27 cellular contexts compared by ENCODE assay signal in the genomic region with DNA sequence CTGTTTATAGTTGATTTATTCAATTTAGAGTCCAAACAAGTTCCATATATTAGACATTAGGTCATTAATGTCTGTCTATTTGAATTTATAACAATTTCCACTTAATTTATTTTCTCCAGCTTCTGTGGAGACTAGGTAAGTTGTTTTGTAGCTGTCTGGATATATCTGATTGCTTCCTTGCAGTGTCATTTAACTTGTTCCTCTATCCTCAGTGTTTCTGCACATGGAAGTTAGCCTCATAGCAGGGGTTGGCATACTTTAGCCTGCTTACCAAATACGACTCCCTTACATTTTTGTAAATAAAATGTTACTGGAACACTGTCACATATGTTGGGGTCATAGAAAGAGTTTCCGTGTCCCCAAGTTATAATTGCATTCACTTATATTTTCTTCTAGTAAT.
"Had no signal": no experiment of that assay in that cellular context is flagged by ENCODE, and none has a peak within 500 bp of the region (broad histone marks: within the 10 kb centered on the region; RNA-seq: fewer than 3 reads in every experiment).

No MANE protein-coding gene starts in this region.

- ATAC-seq: stimulated activated effector memory CD8-positive, alpha-beta T cell treated with anti-CD3 and anti-CD28 coated beads, Interleukin-12 subunit alpha, Interleukin-12 subunit beta, amount 100 ng/mL, for 72 hours; stimulated activated memory B cell treated with anti-CD40 and anti-IgM and Interleukin-4, amounts not matched to agents 10 μg/mL and 1 μg/mL and 100 μg/mL, for 72 hours; stimulated activated naive B cell treated with anti-CD40 and anti-IgM and Interleukin-4, amounts not matched to agents 10 μg/mL and 1 μg/mL and 100 μg/mL, for 72 hours; stimulated activated naive CD8-positive, alpha-beta T cell treated with anti-CD3 and anti-CD28 coated beads, Interleukin-15, amount 100 ng/mL, for 72 hours; stimulated activated naive CD8-positive, alpha-beta T cell treated with anti-CD3 and anti-CD28 coated beads, Interleukin-15, Interleukin-2, amounts not matched to agents 100 U/mL and 50 U/mL, for 24 hours; upper lobe of right lung had no signal

- H3K4me3 ChIP-seq: stomach, suprapubic skin, testis, thoracic aorta, thyroid gland, tibial artery, tibial nerve, transverse colon, upper lobe of left lung, upper lobe of right lung, uterus, vagina had no signal

- DNase-seq: stimulated activated CD4-positive, alpha-beta T cell treated with anti-CD3 and anti-CD28 coated beads, Interleukin-2, amount 100 ng/mL, for 48 hours; stimulated activated CD4-positive, alpha-beta T cell treated with anti-CD3 and anti-CD28 coated beads, Interleukin-4, amount 100 ng/mL, for 1 hour; stimulated activated CD4-positive, alpha-beta T cell treated with anti-CD3 and anti-CD28 coated beads, Interleukin-4, amount 100 ng/mL, for 24 hours; stimulated activated CD4-positive, alpha-beta T cell treated with anti-CD3 and anti-CD28 coated beads, Interleukin-4, amount 100 ng/mL, for 4 hours; stimulated activated CD8-positive, alpha-beta memory T cell treated with anti-CD3 and anti-CD28 coated beads, Interleukin-4, amount 100 ng/mL, for 48 hours; stimulated activated naive B cell treated with anti-CD40 and anti-IgM and Interleukin-4, amounts not matched to agents 10 μg/mL and 1 μg/mL and 100 μg/mL, for 72 hours; stimulated activated naive CD4-positive, alpha-beta T cell; stimulated activated naive CD4-positive, alpha-beta T cell treated with Interleukin-2 at 50 U/mL for 16 hours; stimulated activated naive CD8-positive, alpha-beta T cell treated with anti-CD3 and anti-CD28 coated beads, Interleukin-15, amount 100 ng/mL, for 72 hours; stimulated activated naive CD8-positive, alpha-beta T cell treated with anti-CD3 and anti-CD28 coated beads, Interleukin-15, Interleukin-2, amounts not matched to agents 100 U/mL and 50 U/mL, for 24 hours; stomach; substantia nigra; testis; thyroid gland; tibial artery; transverse colon; trophoblast cell; upper lobe of left lung; upper lobe of right lung; uterus had no signal

- FAIRE-seq: urothelium cell line had no signal

- H3K27ac ChIP-seq: stomach, suprapubic skin, testis, thoracic aorta, thyroid gland, tibial artery, tibial nerve, transverse colon, upper lobe of left lung, upper lobe of right lung, uterus, vagina had no signal

- H3K27me3 ChIP-seq: stomach, suprapubic skin, testis, thyroid gland, tibial artery, tibial nerve, transverse colon, upper lobe of left lung, upper lobe of right lung, uterus, vagina had no signal

- H3K36me3 ChIP-seq: stomach, suprapubic skin, thoracic aorta, thyroid gland, tibial artery, tibial nerve, transverse colon, upper lobe of left lung, upper lobe of right lung, uterus had no signal

- H3K4me1 ChIP-seq: stomach, suprapubic skin, testis, thyroid gland, tibial nerve, transverse colon, upper lobe of left lung, upper lobe of right lung, vagina had no signal

- H3K9me3 ChIP-seq: testis, thyroid gland, tibial artery, upper lobe of right lung, vagina had no signal
